15 cellular contexts compared by ENCODE assay signal in the genomic region with DNA sequence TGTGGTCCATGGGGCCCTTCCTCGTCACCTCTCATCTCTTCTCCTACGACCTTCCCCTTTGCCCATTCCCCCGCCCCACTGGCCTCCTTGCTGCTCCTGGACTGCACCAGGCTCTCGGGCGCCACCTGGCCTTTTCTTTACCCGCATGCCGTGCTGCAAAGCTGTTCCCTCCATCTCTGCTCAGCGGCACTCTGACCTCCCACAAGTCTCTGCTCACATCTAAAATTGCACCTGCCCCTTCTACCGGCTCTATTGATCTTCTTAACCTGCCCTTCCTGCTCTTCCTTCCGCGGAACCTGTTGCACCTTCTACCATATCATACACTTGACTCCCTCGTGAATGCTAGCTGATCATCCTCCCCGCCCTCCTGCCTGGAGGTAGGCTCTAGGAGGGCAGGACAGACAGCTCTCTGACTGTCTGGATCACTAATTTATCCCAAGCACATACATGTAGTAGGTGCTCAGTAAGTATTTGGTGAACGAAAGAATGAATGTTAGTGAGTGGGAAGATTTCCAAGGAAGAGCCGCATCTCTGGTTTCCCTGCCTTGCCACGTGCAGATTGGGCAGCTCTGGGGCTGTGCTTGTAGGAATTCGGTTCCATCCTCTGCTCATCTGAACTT. TPM values are rescaled to one million over a fixed set of nuclear protein-coding genes. Genes with fewer than 3 reads are reported as not detected.
DNase-seq lines count a peak whose midpoint lies in the region; ATAC-seq, FAIRE-seq and TF ChIP-seq lines count a peak whose summit lies in the region.
"Had no signal": no experiment of that assay in that cellular context is flagged by ENCODE, and none has a peak within 500 bp of the region (broad histone marks: within the 10 kb centered on the region; RNA-seq: fewer than 3 reads in every experiment).

No MANE protein-coding gene starts in this region.

- peaks cover 42% of the 10 kb centered on the region for H3K4me1 ChIP-seq in HepG2 (ENCODE audit: insufficient read depth, low read length)
- no peaks in the 10 kb centered on the region for H3K4me1 ChIP-seq in right lobe of liver
- H3K4me1 ChIP-seq in colonic mucosa, result no peaks in the 10 kb centered on the region
- H3K4me1 ChIP-seq: upper lobe of left lung had no signal

- H3K27me3 ChIP-seq in HepG2 (ENCODE audit: control insufficient read depth in 1 of 2, insufficient read depth in 2 of 2, low read length in 2 of 2), result no peaks in the 10 kb centered on the region; a peak in 1 of 5 replicates
- no peaks in the 10 kb centered on the region for H3K27me3 ChIP-seq in right lobe of liver
- H3K27me3 ChIP-seq in colonic mucosa, result no peaks in the 10 kb centered on the region
- H3K27me3 ChIP-seq: upper lobe of left lung had no signal

- POLR2A ChIA-PET in HepG2 (lab: Yijun Ruan, JAX), result no interaction called here

- CTCF ChIA-PET in HepG2 (lab: Yijun Ruan, JAX; ENCODE audit: low intra/inter-chr PET ratio, low total read pairs), result interaction anchor here (1.1 kb wide), 1 partner anchor 63 kb away, joined by 5 read pairs; no protein-coding TSS in a partner anchor

- peak; percentile 43; the same call in 2 of the 3 replicates for ATAC-seq in HepG2
- ATAC-seq in right lobe of liver, result no peak
- no peak for ATAC-seq in GM21390 (IDR thresholded peaks at IDR 0.05; ENCODE audit: unreplicated experiment)
- ATAC-seq in GM19397 (IDR thresholded peaks at IDR 0.05; ENCODE audit: unreplicated experiment), result no peak
- ATAC-seq: left ventricle myocardium superior had no signal

- TF ChIP-seq POLR2A in HepG2 (IDR thresholded peaks at IDR 0.05; ENCODE audit: insufficient read depth in 1 of 2, low read depth in 2 of 2, low read length in 2 of 2), result no peak
- TF ChIP-seq POLR2A in right lobe of liver (IDR thresholded peaks at IDR 0.05), result no peak

- no peak for TF ChIP-seq EP300 in HepG2 (IDR thresholded peaks at IDR 0.05; ENCODE audit: low read depth in 2 of 2, low read length in 2 of 2)
- no peak for TF ChIP-seq EP300 in HepG2 (CRISPR knock-in tag; IDR thresholded peaks at IDR 0.05; ENCODE audit: borderline replicate concordance)

- H2AFZ ChIP-seq in HepG2 (ENCODE audit: low read length), result no peak overlapping the region

- H3K36me3 ChIP-seq in HepG2 (replicated peaks in 1 of 2; ENCODE audit: control insufficient read depth in 1 of 2, insufficient read depth in 2 of 2, low read length in 2 of 2) (no peaks in the 10 kb centered on the region), right lobe of liver (no peaks in the 10 kb centered on the region), colonic mucosa (no peaks in the 10 kb centered on the region)
- H3K36me3 ChIP-seq: upper lobe of left lung had no signal

- no peaks in the 10 kb centered on the region for H3K79me2 ChIP-seq in HepG2 (ENCODE audit: insufficient read depth, low read length)

- H3K4me3 ChIP-seq in HepG2 (replicated peaks in 1 of 3; ENCODE audit: insufficient read depth in 1 of 3, low read depth in 2 of 3, low read length in 3 of 3) (no peak overlapping the region), right lobe of liver (no peak overlapping the region), colonic mucosa (no peak overlapping the region)
- H3K4me3 ChIP-seq: upper lobe of left lung had no signal

- H3K9ac ChIP-seq in HepG2 (ENCODE audit: insufficient read depth, low read depth, low read length), result no peak overlapping the region
- H3K9ac ChIP-seq in colonic mucosa (ENCODE audit: low read depth in 2 of 2, low read length in 2 of 2), result no peak overlapping the region

- intact Hi-C loops in HepG2 (cut with micrococcal nuclease; ENCODE audit: unreplicated experiment), result loop anchor here (5.0 kb wide), 1 partner anchor 32 kb away; no protein-coding TSS in a partner anchor
- intact Hi-C loops in right lobe of liver (cut with DNase I), result no loop called here
- intact Hi-C loops in colonic mucosa (cut with DNase I), result no loop called here

- no peak for TF ChIP-seq RAD21 in HepG2 (CRISPR knock-in tag; IDR thresholded peaks at IDR 0.05)

- H3K27ac ChIP-seq in HepG2 (ENCODE audit: extremely low read length, insufficient read depth, low read length) (no peak overlapping the region), right lobe of liver (no peak overlapping the region), colonic mucosa (no peak overlapping the region)
- H3K27ac ChIP-seq: epithelial cell of prostate, upper lobe of left lung had no signal

- DNase-seq in HepG2 (ENCODE audit: low spot score) (no peak), right lobe of liver (no peak), NCI-H146 (lab: John Stamatoyannopoulos, UW) (peak; percentile 56), colonic mucosa (no peak), NCI-H2171 (lab: John Stamatoyannopoulos, UW) (no peak)
- DNase-seq in stimulated activated CD4-positive, alpha-beta T cell treated with anti-CD3 and anti-CD28 coated beads, Interleukin-4, amount 100 ng/mL, for 1 hour, result peak; percentile 18
- DNase-seq: activated CD8-positive, alpha-beta memory T cell treated with anti-CD3 and anti-CD28 coated beads, Interleukin-2, amount 50 U/mL, for 4 hours; central memory CD4-positive, alpha-beta T cell; left ventricle myocardium superior; naive thymus-derived CD8-positive, alpha-beta T cell; NCI-H1694 treated with DMSO at 0.1 percent for 48 hours had no signal

- in situ Hi-C loops in HepG2 (cut with HindIII; ENCODE audit: extremely low pct_ligation_motif_present, low pct_unique_long_range_greater_than_20kb), result no loop called here

- H3K4me2 ChIP-seq in HepG2 (ENCODE audit: low read depth, low read length), result no peak overlapping the region

- no TSS peak for BruUV-seq in HepG2 (replicated peaks; lab: Mats Ljungman, UMichigan)

- FAIRE-seq in HepG2 (lab: Jason Lieb, UNC), result no peak

- no peaks in the 10 kb centered on the region for H3K9me3 ChIP-seq in HepG2 (ENCODE audit: low read length)
- H3K9me3 ChIP-seq in right lobe of liver, result no peaks in the 10 kb centered on the region
- H3K9me3 ChIP-seq in colonic mucosa, result no peaks in the 10 kb centered on the region
- H3K9me3 ChIP-seq: upper lobe of left lung had no signal

- H4K20me1 ChIP-seq in HepG2 (ENCODE audit: insufficient read depth, low read length), result no peaks in the 10 kb centered on the region

- TF ChIP-seq CTCF in HepG2 (CRISPR knock-in tag; IDR thresholded peaks at IDR 0.05) (peak; percentile 50), right lobe of liver (IDR thresholded peaks at IDR 0.05) (no peak), colonic mucosa (IDR thresholded peaks at IDR 0.05) (peak; percentile 20)

- 56% methylated on average over 17 of the region's 17 CpGs for WGBS in HepG2 (ENCODE audit: low lambda C conversion rate)
- WGBS in right lobe of liver (ENCODE audit: insufficient coverage, low coverage, low lambda C conversion rate, missing lambda C conversion rate), result 51% methylated on average over 16 of the region's 17 CpGs

TF ChIP-seq in HepG2, 621 proteins besides CTCF, POLR2A, EP300 and RAD21 (continues in another document):
- TF ChIP-seq RNF2 (conservative IDR thresholded peaks at IDR 0.05; ENCODE audit: low read depth), result no peak
- no peak for TF ChIP-seq MED13 (CRISPR knock-in tag; IDR thresholded peaks at IDR 0.05)

RNA-seq across cellular contexts. Expression of a gene that starts 17.3 kb away (rescaled TPM):
- 0.86 and 0.90 TPM in 2 replicates for total RNA-seq in HepG2 (2016; rRNA removed; fragmentation: Illumina TruSeq; extraction: Trizol)
- 0.51 and 0.79 TPM in 2 replicates for total RNA-seq in HepG2 (2016; cell fraction: cytosol; rRNA removed; fragmentation: Illumina TruSeq; extraction: Trizol; ENCODE audit: low read depth)
- 0.28 and 1.4 TPM in 2 replicates for total RNA-seq in HepG2 (2016; cell fraction: insoluble cytoplasmic fraction; rRNA removed; fragmentation: Illumina TruSeq; extraction: Trizol)
- total RNA-seq in HepG2 (2016; cell fraction: membrane; rRNA removed; fragmentation: Illumina TruSeq; extraction: Trizol), result 0.34 and 0.46 TPM in 2 replicates
- 1.9 and 2.2 TPM in 2 replicates for total RNA-seq in HepG2 (2016; cell fraction: nucleus; rRNA removed; fragmentation: Illumina TruSeq; extraction: Trizol)
- 1.6 and 1.8 TPM in 2 replicates for polyA plus RNA-seq in HepG2 (2011; rRNA removed)
- 0.98 and 1.4 TPM in 2 replicates for polyA plus RNA-seq in HepG2 (2011; cell fraction: cytosol; rRNA removed)
- 8.8 and 9.2 TPM in 2 replicates for polyA plus RNA-seq in HepG2 (2011; cell fraction: nucleus; rRNA removed)
- polyA plus RNA-seq in HepG2 (2012), result 3.3 and 4.0 TPM in 2 replicates
- polyA plus RNA-seq in HepG2 (2016; cell fraction: cytosol; fragmentation: Illumina TruSeq; extraction: Trizol; ENCODE audit: low read depth), result 0.34 and 0.66 TPM in 2 replicates
- 1.1 and 1.3 TPM in 2 replicates for polyA plus RNA-seq in HepG2 (2016; cell fraction: insoluble cytoplasmic fraction; fragmentation: Illumina TruSeq; extraction: Trizol; ENCODE audit: low read depth)
- 0.31 and 1.2 TPM in 2 replicates for polyA plus RNA-seq in HepG2 (2016; cell fraction: membrane; fragmentation: Illumina TruSeq; extraction: Trizol; ENCODE audit: low read depth)
- 2.7 and 3.1 TPM in 2 replicates for polyA plus RNA-seq in HepG2 (2016; cell fraction: nucleus; fragmentation: Illumina TruSeq; extraction: Trizol; ENCODE audit: insufficient read depth, low read depth)
- polyA minus RNA-seq in HepG2 (2011; rRNA and poly(A)+ RNA removed; ENCODE audit: low replicate concordance), result 2.5 and 3.0 TPM in 2 replicates
- 0.89 and 1.5 TPM in 2 replicates for polyA minus RNA-seq in HepG2 (2011; cell fraction: cytosol; rRNA and poly(A)+ RNA removed)
- 6.1 and 6.3 TPM in 2 replicates for polyA minus RNA-seq in HepG2 (2011; cell fraction: nucleus; rRNA and poly(A)+ RNA removed)
- under 1 TPM in 1 of 6 experiments, not detected in 5; 0.04 TPM for total RNA-seq in right lobe of liver
- under 1 TPM; 0.05 to 0.19 TPM for total RNA-seq in colonic mucosa
- total RNA-seq: left ventricle myocardium superior had no signal

Comparison
In these comparisons a context has a peak if more than half of its experiments do, and no peak if none do; other contexts are left out.
1. CTCF ChIP-seq: peak in HepG2 (single experiment) and colonic mucosa (single experiment); none in right lobe of liver (0 of 4).
2. DNase-seq: peak in NCI-H146 (single experiment) and stimulated activated CD4-positive, alpha-beta T cell treated with anti-CD3 and anti-CD28 coated beads, Interleukin-4, amount 100 ng/mL, for 1 hour (single experiment); none in HepG2 (single experiment), right lobe of liver (0 of 3), colonic mucosa (single experiment) and NCI-H2171 (single experiment).